ENCODE assay signal across 1 cellular context in genomic region chr2:125745514-125745913, GRCh38.
TF ChIP-seq lines count a peak whose summit lies in the region.

No MANE protein-coding gene starts in this region.

TF ChIP-seq in GM23338, 12 proteins besides CTCF, POLR2A, EP300 and RAD21 (continued from another document):
- TF ChIP-seq JUNB (IDR thresholded peaks at IDR 0.05; ENCODE audit: unreplicated experiment), result no peak
- no peak for TF ChIP-seq EZH2phosphoT487 (IDR thresholded peaks at IDR 0.05; ENCODE audit: unreplicated experiment)
- TF ChIP-seq CREB1 (CRISPR knock-in tag; IDR thresholded peaks at IDR 0.05; ENCODE audit: low read depth), result no peak
- no peak for TF ChIP-seq ETS1 (IDR thresholded peaks at IDR 0.05)
- no peak for TF ChIP-seq ZNF331 (CRISPR knock-in tag; IDR thresholded peaks at IDR 0.05; ENCODE audit: low read depth)
